16 cellular contexts compared by ENCODE assay signal in genomic region chr6:30774701-30775100, GRCh38. TPM values are rescaled to one million over a fixed set of nuclear protein-coding genes. Genes with fewer than 3 reads are reported as not detected.
DNase-seq lines count a peak whose midpoint lies in the region; ATAC-seq and TF ChIP-seq lines count a peak whose summit lies in the region.
"Had no signal": no experiment of that assay in that cellular context is flagged by ENCODE, and none has a peak within 500 bp of the region (broad histone marks: within the 10 kb centered on the region; RNA-seq: fewer than 3 reads in every experiment).

No MANE protein-coding gene starts in this region.

- no peak for DNase-seq in activated naive CD8-positive, alpha-beta T cell treated with anti-CD3 and anti-CD28 coated beads for 36 hours
- DNase-seq in coronary artery (ENCODE audit: low spot score) (no peak), smooth muscle cell (lab: John Stamatoyannopoulos, UW; ENCODE audit: unreplicated experiment) (no peak), GM13977 (ENCODE audit: low spot score) (no peak), dedifferentiated amniotic fluid mesenchymal stem cell (ENCODE audit: extremely low spot score) (no peak)
- DNase-seq in activated CD8-positive, alpha-beta memory T cell treated with anti-CD3 and anti-CD28 coated beads, Interleukin-2, amount 10 ng/mL, durations not matched to agents 7 days and 5 days, result no peak
- DNase-seq: Caco-2, DMS53, NCI-H1417 treated with DMSO at 0.1 percent for 48 hours, NCI-H2029, NCI-H510A treated with DMSO at 0.1 percent for 48 hours had no signal

- in situ Hi-C loops in GM13977 (cut with MboI; ENCODE audit: low pct_unique_long_range_greater_than_20kb, low sequenced_read_pairs, unreplicated experiment), result no loop called here

- H3K27ac Mint-ChIP-seq in activated naive CD8-positive, alpha-beta T cell, result peak overlapping the region; percentile 16
- H3K27ac Mint-ChIP-seq in activated naive CD8-positive, alpha-beta T cell treated with anti-CD3 and anti-CD28 coated beads for 36 hours, result no peak overlapping the region
- no peak overlapping the region for H3K27ac Mint-ChIP-seq in activated CD8-positive, alpha-beta memory T cell treated with anti-CD3 and anti-CD28 coated beads, Interleukin-2, amount 10 ng/mL, durations not matched to agents 7 days and 5 days
- H3K27ac Mint-ChIP-seq: IgD-negative memory B cell had no signal

- H3K9me3 Mint-ChIP-seq in activated naive CD8-positive, alpha-beta T cell (ENCODE audit: low read depth), result no peaks in the 10 kb centered on the region
- H3K9me3 Mint-ChIP-seq in activated naive CD8-positive, alpha-beta T cell treated with anti-CD3 and anti-CD28 coated beads for 36 hours, result peaks cover 2% of the 10 kb centered on the region
- H3K9me3 Mint-ChIP-seq in activated CD8-positive, alpha-beta memory T cell treated with anti-CD3 and anti-CD28 coated beads, Interleukin-2, amount 10 ng/mL, durations not matched to agents 7 days and 5 days (ENCODE audit: low read depth), result no peaks in the 10 kb centered on the region
- H3K9me3 Mint-ChIP-seq: IgD-negative memory B cell had no signal

- H3K4me1 ChIP-seq in muscle layer of colon (ENCODE audit: insufficient read depth, low read length) (peaks cover 22% of the 10 kb centered on the region), smooth muscle cell (ENCODE audit: low read depth) (peaks cover 26% of the 10 kb centered on the region)

- H3K9me3 ChIP-seq in muscle layer of colon (ENCODE audit: low read length) (no peaks in the 10 kb centered on the region), smooth muscle cell (replicated peaks; ENCODE audit: low read depth) (no peaks in the 10 kb centered on the region)
- H3K9me3 ChIP-seq: Caco-2, HAP-1 had no signal

- H2AFZ ChIP-seq in smooth muscle cell (ENCODE audit: low read depth), result no peak overlapping the region

- no peak overlapping the region for H3K4me2 ChIP-seq in smooth muscle cell

- H3K4me3 ChIP-seq in coronary artery (no peak overlapping the region), muscle layer of colon (ENCODE audit: low read depth in 1 of 2, low read length in 2 of 2) (no peak overlapping the region), smooth muscle cell (no peak overlapping the region)
- H3K4me3 ChIP-seq: HAP-1 had no signal

- H3F3A ChIP-seq in smooth muscle cell (ENCODE audit: low read depth), result peaks cover 4% of the 10 kb centered on the region

- TF ChIP-seq CTCF in coronary artery (IDR thresholded peaks at IDR 0.05), result no peak
- no peak for TF ChIP-seq CTCF in smooth muscle cell (IDR thresholded peaks at IDR 0.05; ENCODE audit: borderline replicate concordance, insufficient read depth, poor library complexity, severe bottlenecking)
- no peak for TF ChIP-seq CTCF in GM13977 (IDR thresholded peaks at IDR 0.05; ENCODE audit: extremely low read depth, insufficient read depth, missing control alignments)

- no peaks in the 10 kb centered on the region for H3K36me3 Mint-ChIP-seq in activated naive CD8-positive, alpha-beta T cell
- H3K36me3 Mint-ChIP-seq in activated naive CD8-positive, alpha-beta T cell treated with anti-CD3 and anti-CD28 coated beads for 36 hours, result peaks cover 14% of the 10 kb centered on the region
- H3K36me3 Mint-ChIP-seq in activated CD8-positive, alpha-beta memory T cell treated with anti-CD3 and anti-CD28 coated beads, Interleukin-2, amount 10 ng/mL, durations not matched to agents 7 days and 5 days, result peaks cover 3% of the 10 kb centered on the region
- H3K36me3 Mint-ChIP-seq: IgD-negative memory B cell had no signal

- CTCF ChIA-PET in activated CD8-positive, alpha-beta memory T cell treated with anti-CD3 and anti-CD28 coated beads, Interleukin-2, amount 10 ng/mL, durations not matched to agents 7 days and 5 days (lab: Charles Lee), result interaction anchor here (0.9 kb wide), 1 partner anchor 31 kb away, joined by 3 read pairs; no protein-coding TSS in a partner anchor

- WGBS in smooth muscle cell (ENCODE audit: low lambda C conversion rate), result 88% methylated on average over 8 of the region's 8 CpGs

- H3K27me3 Mint-ChIP-seq in activated naive CD8-positive, alpha-beta T cell, result no peaks in the 10 kb centered on the region
- H3K27me3 Mint-ChIP-seq in activated naive CD8-positive, alpha-beta T cell treated with anti-CD3 and anti-CD28 coated beads for 36 hours, result no peaks in the 10 kb centered on the region
- H3K27me3 Mint-ChIP-seq in activated CD8-positive, alpha-beta memory T cell treated with anti-CD3 and anti-CD28 coated beads, Interleukin-2, amount 10 ng/mL, durations not matched to agents 7 days and 5 days, result no peaks in the 10 kb centered on the region

- H3K79me2 ChIP-seq in smooth muscle cell (ENCODE audit: low read depth), result no peaks in the 10 kb centered on the region

- no peak for ATAC-seq in activated CD8-positive, alpha-beta memory T cell treated with anti-CD3 and anti-CD28 coated beads, Interleukin-2, amount 10 ng/mL, durations not matched to agents 7 days and 5 days

- no peaks in the 10 kb centered on the region for H3K27me3 ChIP-seq in muscle layer of colon (ENCODE audit: control insufficient read depth in 1 of 2, insufficient read depth in 2 of 2, low read length in 2 of 2)
- no peaks in the 10 kb centered on the region for H3K27me3 ChIP-seq in smooth muscle cell (ENCODE audit: low read depth)

- no peak overlapping the region for H3K4me3 Mint-ChIP-seq in activated naive CD8-positive, alpha-beta T cell
- no peak overlapping the region for H3K4me3 Mint-ChIP-seq in activated naive CD8-positive, alpha-beta T cell treated with anti-CD3 and anti-CD28 coated beads for 36 hours
- no peak overlapping the region for H3K4me3 Mint-ChIP-seq in activated CD8-positive, alpha-beta memory T cell treated with anti-CD3 and anti-CD28 coated beads, Interleukin-2, amount 10 ng/mL, durations not matched to agents 7 days and 5 days
- H3K4me3 Mint-ChIP-seq: CD14-positive monocyte, IgD-negative memory B cell had no signal

- H3K27ac ChIP-seq in coronary artery (peak overlapping the region; percentile 43 to 73), muscle layer of colon (ENCODE audit: low read depth, low read length) (peak overlapping the region; percentile 62), smooth muscle cell (ENCODE audit: low read depth) (peak overlapping the region; percentile 25)

- H3K36me3 ChIP-seq in muscle layer of colon (ENCODE audit: insufficient read depth, low read length) (no peaks in the 10 kb centered on the region), smooth muscle cell (ENCODE audit: low read depth) (no peaks in the 10 kb centered on the region)
- H3K36me3 ChIP-seq: HAP-1 had no signal

- no peaks in the 10 kb centered on the region for H4K20me1 ChIP-seq in smooth muscle cell (ENCODE audit: low read depth)

- H3K9ac ChIP-seq in muscle layer of colon (ENCODE audit: low read length) (no peak overlapping the region), smooth muscle cell (ENCODE audit: low read depth) (no peak overlapping the region)

- H3K4me1 Mint-ChIP-seq in activated naive CD8-positive, alpha-beta T cell (ENCODE audit: low read depth), result peaks cover 61% of the 10 kb centered on the region
- peaks cover 66% of the 10 kb centered on the region for H3K4me1 Mint-ChIP-seq in activated naive CD8-positive, alpha-beta T cell treated with anti-CD3 and anti-CD28 coated beads for 36 hours
- peaks cover 51% of the 10 kb centered on the region for H3K4me1 Mint-ChIP-seq in activated CD8-positive, alpha-beta memory T cell treated with anti-CD3 and anti-CD28 coated beads, Interleukin-2, amount 10 ng/mL, durations not matched to agents 7 days and 5 days

RNA-seq across cellular contexts. Expression of gene IER3, which starts 30.4 kb away (rescaled TPM):
- total RNA-seq in activated naive CD8-positive, alpha-beta T cell treated with anti-CD3 and anti-CD28 coated beads for 36 hours, result 100 to 1,000 TPM; 295 to 310 TPM
- total RNA-seq in smooth muscle cell, result 732 and 736 TPM in 2 replicates
- polyA plus RNA-seq in smooth muscle cell, result 708 and 811 TPM in 2 replicates
- total RNA-seq in activated CD8-positive, alpha-beta memory T cell treated with anti-CD3 and anti-CD28 coated beads, Interleukin-2, amount 10 ng/mL, durations not matched to agents 7 days and 5 days, result 10 to 100 TPM in 1 of 2 experiments, 1 to 10 TPM in 1; 10.0 to 62.7 TPM

RNA-seq across cellular contexts. Expression of gene FLOT1, which starts 32.2 kb away (rescaled TPM):
- total RNA-seq in activated naive CD8-positive, alpha-beta T cell treated with anti-CD3 and anti-CD28 coated beads for 36 hours, result 100 to 1,000 TPM; 104 to 107 TPM
- total RNA-seq in smooth muscle cell, result 79.8 and 87.6 TPM in 2 replicates
- 117 and 146 TPM in 2 replicates for polyA plus RNA-seq in smooth muscle cell
- total RNA-seq in activated CD8-positive, alpha-beta memory T cell treated with anti-CD3 and anti-CD28 coated beads, Interleukin-2, amount 10 ng/mL, durations not matched to agents 7 days and 5 days, result 100 to 1,000 TPM; 165 to 184 TPM

RNA-seq across cellular contexts. Expression of gene TUBB, which starts 54.5 kb away (rescaled TPM):
- 1,000 to 10,000 TPM; 1,515 to 1,538 TPM for total RNA-seq in activated naive CD8-positive, alpha-beta T cell treated with anti-CD3 and anti-CD28 coated beads for 36 hours
- 1,002 and 1,039 TPM in 2 replicates for total RNA-seq in smooth muscle cell
- 855 and 1,009 TPM in 2 replicates for polyA plus RNA-seq in smooth muscle cell
- total RNA-seq in activated CD8-positive, alpha-beta memory T cell treated with anti-CD3 and anti-CD28 coated beads, Interleukin-2, amount 10 ng/mL, durations not matched to agents 7 days and 5 days, result 1,000 to 10,000 TPM; 1,499 to 1,522 TPM

RNA-seq across cellular contexts. Expression of gene MDC1, which starts 57.6 kb away (rescaled TPM):
- 10 to 100 TPM; 63.2 to 67.0 TPM for total RNA-seq in activated naive CD8-positive, alpha-beta T cell treated with anti-CD3 and anti-CD28 coated beads for 36 hours
- 6.9 and 7.0 TPM in 2 replicates for total RNA-seq in smooth muscle cell
- 17.1 and 19.0 TPM in 2 replicates for polyA plus RNA-seq in smooth muscle cell
- total RNA-seq in activated CD8-positive, alpha-beta memory T cell treated with anti-CD3 and anti-CD28 coated beads, Interleukin-2, amount 10 ng/mL, durations not matched to agents 7 days and 5 days, result 10 to 100 TPM; 67.4 to 83.9 TPM

Comparison
In these comparisons a context has a peak if more than half of its experiments do, and no peak if none do; other contexts are left out.
1. RNA of gene IER3, which starts 30.4 kb away (total RNA-seq): 732 to 736 TPM in smooth muscle cell and 295 to 310 TPM in activated naive CD8-positive, alpha-beta T cell treated with anti-CD3 and anti-CD28 coated beads for 36 hours; 10.0 to 62.7 TPM in activated CD8-positive, alpha-beta memory T cell treated with anti-CD3 and anti-CD28 coated beads, Interleukin-2, amount 10 ng/mL, durations not matched to agents 7 days and 5 days; every median in the first group is over 4 times any median in the second.
2. Peak in every context shown above with its lines, with median percentiles within 50 percentile points of each other: H3K27ac ChIP-seq.